8 cellular contexts compared by ENCODE assay signal in the genomic region with DNA sequence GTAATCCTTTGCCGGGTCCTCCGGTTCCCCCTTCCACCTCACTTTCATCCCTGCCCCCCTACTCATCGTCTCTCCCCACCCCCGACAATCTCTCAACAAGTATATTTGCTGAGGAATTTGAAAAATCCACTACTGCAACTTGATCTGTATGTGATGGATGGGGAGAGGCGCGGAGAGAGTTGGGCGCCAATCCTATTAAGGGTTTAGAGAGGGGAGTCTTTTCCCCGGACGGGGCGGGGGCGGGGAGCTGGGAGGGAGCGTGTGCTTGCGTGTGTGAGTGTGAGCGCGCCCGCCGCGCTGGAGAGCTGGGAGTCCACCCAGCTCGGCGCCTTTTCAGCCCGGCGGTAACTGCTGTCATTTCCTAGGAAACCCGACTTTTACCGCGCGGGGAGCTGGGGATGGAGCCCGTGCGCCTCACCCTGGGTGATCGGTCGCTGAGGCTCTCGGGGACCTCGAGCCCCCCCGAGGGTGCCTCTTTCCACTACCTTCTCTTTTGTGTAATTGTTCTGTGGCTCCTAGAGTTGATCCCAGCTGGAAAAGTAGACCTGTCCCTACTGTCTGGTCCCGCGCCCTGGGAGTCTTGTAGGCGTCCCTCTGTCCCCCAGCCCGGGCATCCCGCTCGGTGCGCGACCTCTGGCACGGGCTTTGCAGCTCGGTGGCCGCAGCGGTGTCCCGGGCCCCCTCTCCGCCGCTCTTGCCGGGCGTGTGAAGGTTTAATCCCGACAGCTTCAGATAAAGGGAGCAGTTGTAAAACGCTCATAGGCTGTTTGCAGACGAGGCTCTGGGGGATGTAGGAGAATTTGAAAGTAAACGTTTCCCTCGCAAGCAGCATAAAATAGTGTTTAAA. TPM values are rescaled to one million over a fixed set of nuclear protein-coding genes. Genes with fewer than 3 reads are reported as not detected.
DNase-seq lines count a peak whose midpoint lies in the region; ATAC-seq, FAIRE-seq and TF ChIP-seq lines count a peak whose summit lies in the region.

No MANE protein-coding gene starts in this region.

- H3K36me3 ChIP-seq in lung (ENCODE audit: control insufficient read depth in 2 of 2, insufficient read depth in 2 of 2, low read length in 2 of 2), result no peaks in the 10 kb centered on the region
- H3K36me3 ChIP-seq in upper lobe of left lung, result no peaks in the 10 kb centered on the region

- H3K9me3 ChIP-seq in lung (ENCODE audit: control insufficient read depth in 2 of 2, insufficient read depth in 1 of 2, low read length in 1 of 2) (peaks cover 0 to 9% of the 10 kb centered on the region in 2 donors), upper lobe of left lung (no peaks in the 10 kb centered on the region)

- H3K4me3 ChIP-seq in choroid plexus epithelial cell (ENCODE audit: low read depth, low read length) (peak overlapping the region; percentile 69), lung (peak overlapping the region; percentile 8), upper lobe of left lung (peak overlapping the region in 3 of 4 donors; percentile 35 to 52 (median 47))

- ATAC-seq in lung (ENCODE audit: insufficient read depth, low FRiP score) (peak; percentile 20), upper lobe of left lung (ENCODE audit: low FRiP score in 2 of 2) (peak; percentile 27 to 80), HG03139 (IDR thresholded peaks at IDR 0.05; ENCODE audit: unreplicated experiment) (no peak), GM18873 (IDR thresholded peaks at IDR 0.05; ENCODE audit: low FRiP score, unreplicated experiment) (no peak)

- peaks cover 0 to 15% of the 10 kb centered on the region in 2 donors for H3K4me1 ChIP-seq in lung (ENCODE audit: control insufficient read depth in 2 of 2, insufficient read depth in 2 of 2, low read length in 2 of 2)
- peaks cover 22 to 43% (median 31%) of the 10 kb centered on the region in 4 donors for H3K4me1 ChIP-seq in upper lobe of left lung

- DNase-seq in D721Med (ENCODE audit: insufficient read length, low spot score) (peak; percentile 47), NCI-H1105 (lab: John Stamatoyannopoulos, UW) (peak; percentile 10), choroid plexus epithelial cell (ENCODE audit: low read depth) (peak; percentile 87), lung (ENCODE audit: low spot score) (peak; percentile 30), upper lobe of left lung (peak; percentile 20 to 87), KG1 (lab: John Stamatoyannopoulos, UW) (no peak)

- WGBS in lung, 2 donors, result 2 to 3% methylated on average over 55 of the region's 55 CpGs
- WGBS in upper lobe of left lung, 2 donors, result 2% methylated on average over 20 to 53 of the region's 55 CpGs

- FAIRE-seq in D721Med (lab: Jason Lieb, UNC), result no peak

- H3K27ac ChIP-seq in lung (ENCODE audit: low read depth in 1 of 2, low read length in 1 of 2) (peak overlapping the region in 1 of 2 donors; percentile 52), upper lobe of left lung (peak overlapping the region in 3 of 4 donors; percentile 49 to 70 (median 67))

- TF ChIP-seq EP300 in upper lobe of left lung (IDR thresholded peaks at IDR 0.05), result no peak

- no peak for TF ChIP-seq POLR2A in upper lobe of left lung (IDR thresholded peaks at IDR 0.05)

- TF ChIP-seq CTCF in D721Med (IDR thresholded peaks at IDR 0.05; ENCODE audit: insufficient read depth, missing control alignments) (no peak), choroid plexus epithelial cell (conservative IDR thresholded peaks at IDR 0.05; ENCODE audit: low read depth, low read length) (no peak), lung (IDR thresholded peaks at IDR 0.05; ENCODE audit: control extremely low read depth, extremely low read depth) (no peak), upper lobe of left lung (IDR thresholded peaks at IDR 0.05) (no peak)

- peaks cover 26% of the 10 kb centered on the region for H3K27me3 ChIP-seq in lung (ENCODE audit: control insufficient read depth, insufficient read depth)
- H3K27me3 ChIP-seq in upper lobe of left lung, result peaks cover 0 to 50% (median 29%) of the 10 kb centered on the region in 4 donors

RNA-seq across cellular contexts. Expression of gene GLI2, which starts 1.5 kb away (rescaled TPM):
- total RNA-seq in lung (1 to 10 TPM; 5.8 to 9.2 TPM), upper lobe of left lung (1 to 10 TPM in 5 of 6 donors, under 1 TPM in 1; 0.61 to 8.8 (median 3.3) TPM)
- 1 to 10 TPM; 1.1 TPM for polyA plus RNA-seq in lung

Comparison
In these comparisons a context has a peak if more than half of its experiments do, and no peak if none do; other contexts are left out.
1. H3K4me3 ChIP-seq: peak in every context shown above with its lines; median percentile 69 in choroid plexus epithelial cell; 47 in upper lobe of left lung; 8 in lung.
2. ATAC-seq: peak in lung (single experiment) and upper lobe of left lung (2 of 2); none in HG03139 (single experiment) and GM18873 (single experiment).